1 cellular context compared by ENCODE assay signal in genomic region chrX:9855536-9856320, GRCh38.
TF ChIP-seq lines count a peak whose summit lies in the region.

No MANE protein-coding gene starts in this region.

TF ChIP-seq in H1, 55 proteins besides CTCF, POLR2A, EP300 and RAD21:
- TF ChIP-seq KDM5A (IDR thresholded peaks at IDR 0.05; ENCODE audit: low read length) (no peak), ASH2L (IDR thresholded peaks at IDR 0.05; ENCODE audit: low read length) (no peak), GTF2F1 (IDR thresholded peaks at IDR 0.05; ENCODE audit: borderline replicate concordance, low read depth, low read length) (no peak), RFX5 (IDR thresholded peaks at IDR 0.05; ENCODE audit: borderline replicate concordance, low read depth, low read length) (no peak)
- TF ChIP-seq, protein P1, sequence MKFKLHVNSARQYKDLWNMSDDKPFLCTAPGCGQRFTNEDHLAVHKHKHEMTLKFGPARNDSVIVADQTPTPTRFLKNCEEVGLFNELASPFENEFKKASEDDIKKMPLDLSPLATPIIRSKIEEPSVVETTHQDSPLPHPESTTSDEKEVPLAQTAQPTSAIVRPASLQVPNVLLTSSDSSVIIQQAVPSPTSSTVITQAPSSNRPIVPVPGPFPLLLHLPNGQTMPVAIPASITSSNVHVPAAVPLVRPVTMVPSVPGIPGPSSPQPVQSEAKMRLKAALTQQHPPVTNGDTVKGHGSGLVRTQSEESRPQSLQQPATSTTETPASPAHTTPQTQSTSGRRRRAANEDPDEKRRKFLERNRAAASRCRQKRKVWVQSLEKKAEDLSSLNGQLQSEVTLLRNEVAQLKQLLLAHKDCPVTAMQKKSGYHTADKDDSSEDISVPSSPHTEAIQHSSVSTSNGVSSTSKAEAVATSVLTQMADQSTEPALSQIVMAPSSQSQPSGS (IDR thresholded peaks at IDR 0.05; ENCODE audit: low read length): no peak
TF ChIP-seq in H1: peak in this region for 0.
